8 cellular contexts compared by ENCODE assay signal in the genomic region with DNA sequence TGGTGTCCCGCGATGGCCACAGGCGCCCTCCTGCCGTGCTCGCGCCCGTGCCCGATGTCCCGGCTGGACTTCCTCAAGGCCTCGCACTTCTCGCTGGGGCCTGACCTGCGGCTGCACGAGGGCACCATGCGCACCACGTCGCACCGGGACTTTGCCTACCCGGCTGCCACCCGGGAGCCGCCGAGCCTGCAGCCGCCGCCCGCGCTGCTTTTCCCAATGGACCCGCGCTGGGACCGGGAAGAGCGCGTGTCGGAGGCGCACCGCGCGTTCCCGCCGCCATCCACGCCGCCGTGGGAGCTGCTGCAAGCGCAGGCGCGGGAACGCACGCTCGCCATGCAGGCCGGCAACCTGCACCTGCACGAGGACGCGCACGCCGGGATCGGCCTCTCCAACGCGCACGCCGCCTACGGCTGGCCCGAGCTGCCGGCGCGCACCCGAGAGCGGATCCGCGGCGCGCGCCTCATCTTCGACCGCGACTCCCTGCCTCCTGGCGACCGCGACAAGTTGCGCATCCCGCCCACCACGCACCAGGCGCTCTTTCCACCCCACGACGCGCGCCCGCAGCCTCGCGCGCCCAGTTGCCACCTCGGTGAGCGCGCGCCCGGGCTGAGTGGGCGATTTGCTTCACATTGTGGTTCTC. TPM values are rescaled to one million over a fixed set of nuclear protein-coding genes. Genes with fewer than 3 reads are reported as not detected.
DNase-seq lines count a peak whose midpoint lies in the region; ATAC-seq and TF ChIP-seq lines count a peak whose summit lies in the region.

No MANE protein-coding gene starts in this region.

- no peak for TF ChIP-seq CTCF in WI38 (IDR thresholded peaks at IDR 0.05; ENCODE audit: low read depth, low read length)
- peak in 36 of 56 donors; percentile 10 to 58 (median 30) for TF ChIP-seq CTCF in dorsolateral prefrontal cortex (IDR thresholded peaks at IDR 0.05 in 54 of 56, conservative IDR thresholded peaks at IDR 0.05 in 2 of 56; ENCODE audit: low read depth in 1 of 56, partially characterized antibody in 56 of 56)

- 2% methylated on average over 63 of the region's 93 CpGs for WGBS in mesenchymal stem cell

- H3K4me2 ChIP-seq in mesenchymal stem cell (ENCODE audit: low read length, poor library complexity, severe bottlenecking): peak overlapping the region; percentile 97

- no peak overlapping the region for H3K9ac ChIP-seq in mesenchymal stem cell (ENCODE audit: low read length)

- H3K79me1 ChIP-seq in mesenchymal stem cell (replicated peaks; ENCODE audit: low read length, poor library complexity, severe bottlenecking): no peaks in the 10 kb centered on the region

- H2BK12ac ChIP-seq in mesenchymal stem cell (ENCODE audit: low read length in 2 of 2): peak overlapping the region in 1 of 2 experiments; percentile 71

- peak overlapping the region in 1 of 2 experiments; percentile 41 for H3K4ac ChIP-seq in mesenchymal stem cell (ENCODE audit: low read depth in 1 of 2, low read length in 2 of 2)

- H3K4me3 ChIP-seq in WI38 (ENCODE audit: low read depth, low read length): peak overlapping the region; percentile 34
- H3K4me3 ChIP-seq in dorsolateral prefrontal cortex: peak overlapping the region; percentile 44 to 74 (median 64)
- peak overlapping the region; percentile 63 to 66 for H3K4me3 ChIP-seq in mesenchymal stem cell (ENCODE audit: insufficient read depth in 1 of 2, low read depth in 1 of 2, low read length in 2 of 2)

- intact Hi-C loops in dorsolateral prefrontal cortex (cut with DNase I): no loop called here

- ATAC-seq in stimulated activated effector memory CD8-positive, alpha-beta T cell treated with anti-CD3 and anti-CD28 coated beads, Interleukin-12 subunit alpha, Interleukin-12 subunit beta, amount 100 ng/mL, for 72 hours: peak; percentile 60
- no peak for ATAC-seq in HG02840 (IDR thresholded peaks at IDR 0.05; ENCODE audit: low FRiP score, unreplicated experiment)

- H3K18ac ChIP-seq in mesenchymal stem cell (ENCODE audit: low read depth in 1 of 2, low read length in 2 of 2): peak overlapping the region; percentile 17 to 34

- H3K27ac ChIP-seq in dorsolateral prefrontal cortex: peak overlapping the region in 57 of 59 donors; percentile 35 to 94 (median 83)
- H3K27ac ChIP-seq in mesenchymal stem cell (ENCODE audit: low read length, poor library complexity, severe bottlenecking): no peak overlapping the region

- peaks cover 16% of the 10 kb centered on the region for H3K4me1 ChIP-seq in mesenchymal stem cell (ENCODE audit: control insufficient read depth, insufficient read depth, low read depth, low read length)

- DNase-seq in DMS53 (lab: John Stamatoyannopoulos, UW): peak; percentile 95
- peak; percentile 80 for DNase-seq in NCI-H1436 (lab: John Stamatoyannopoulos, UW)
- peak; percentile 73 to 94 (median 90) for DNase-seq in dorsolateral prefrontal cortex
- peak; percentile 45 for DNase-seq in mesenchymal stem cell
- DNase-seq in stimulated activated effector memory CD8-positive, alpha-beta T cell treated with anti-CD3 and anti-CD28 coated beads, Interleukin-12 subunit alpha, Interleukin-12 subunit beta, amount 100 ng/mL, for 72 hours (ENCODE audit: low spot score in 2 of 2): no peak
- no peak for DNase-seq in foreskin melanocyte

- H3K9me3 ChIP-seq in mesenchymal stem cell (ENCODE audit: control insufficient read depth, low read length): no peaks in the 10 kb centered on the region

- H3K36me3 ChIP-seq in mesenchymal stem cell (ENCODE audit: control insufficient read depth in 1 of 2, insufficient read depth in 2 of 2, low read depth in 1 of 2, low read length in 2 of 2): peaks cover 0 to 6% of the 10 kb centered on the region in 2 experiments

- no peak overlapping the region for H2BK15ac ChIP-seq in mesenchymal stem cell (ENCODE audit: low read depth, poor library complexity, severe bottlenecking)

- peak overlapping the region; percentile 76 for H4K8ac ChIP-seq in mesenchymal stem cell (ENCODE audit: low read length)

- H2BK120ac ChIP-seq in mesenchymal stem cell (ENCODE audit: low read depth, low read length): no peak overlapping the region

- H3K4me1 Mint-ChIP-seq in stimulated activated effector memory CD8-positive, alpha-beta T cell treated with anti-CD3 and anti-CD28 coated beads, Interleukin-12 subunit alpha, Interleukin-12 subunit beta, amount 100 ng/mL, for 72 hours: no peaks in the 10 kb centered on the region

- H2BK5ac ChIP-seq in mesenchymal stem cell (ENCODE audit: low read depth, low read length, poor library complexity, severe bottlenecking): no peak overlapping the region

- no peaks in the 10 kb centered on the region for H3K36me3 Mint-ChIP-seq in stimulated activated effector memory CD8-positive, alpha-beta T cell treated with anti-CD3 and anti-CD28 coated beads, Interleukin-12 subunit alpha, Interleukin-12 subunit beta, amount 100 ng/mL, for 72 hours

- H2AFZ ChIP-seq in mesenchymal stem cell (ENCODE audit: low read depth, low read length): peak overlapping the region; percentile 97

- peak overlapping the region; percentile 48 for H4K91ac ChIP-seq in mesenchymal stem cell (ENCODE audit: low read length)

- peak overlapping the region in 1 of 2 experiments; percentile 2 for H3K23ac ChIP-seq in mesenchymal stem cell (ENCODE audit: low read length in 2 of 2)

- no peaks in the 10 kb centered on the region for H3K9me3 Mint-ChIP-seq in stimulated activated effector memory CD8-positive, alpha-beta T cell treated with anti-CD3 and anti-CD28 coated beads, Interleukin-12 subunit alpha, Interleukin-12 subunit beta, amount 100 ng/mL, for 72 hours

- H3K27ac Mint-ChIP-seq in stimulated activated effector memory CD8-positive, alpha-beta T cell treated with anti-CD3 and anti-CD28 coated beads, Interleukin-12 subunit alpha, Interleukin-12 subunit beta, amount 100 ng/mL, for 72 hours: no peak overlapping the region

- H3K27me3 ChIP-seq in dorsolateral prefrontal cortex: peaks cover 0 to 4% (median 0%) of the 10 kb centered on the region in 45 donors
- H3K27me3 ChIP-seq in mesenchymal stem cell (ENCODE audit: control insufficient read depth in 1 of 2, insufficient read depth in 1 of 2, low read length in 2 of 2): peaks cover 49 to 50% of the 10 kb centered on the region in 2 experiments

- no peak overlapping the region for H2AK5ac ChIP-seq in mesenchymal stem cell (ENCODE audit: low read length, severe bottlenecking)

- H3K14ac ChIP-seq in mesenchymal stem cell (ENCODE audit: low read length in 2 of 2): peak overlapping the region in 1 of 2 experiments; percentile 96

- peak overlapping the region; percentile 31 for H3K4me3 Mint-ChIP-seq in stimulated activated effector memory CD8-positive, alpha-beta T cell treated with anti-CD3 and anti-CD28 coated beads, Interleukin-12 subunit alpha, Interleukin-12 subunit beta, amount 100 ng/mL, for 72 hours

RNA-seq across cellular contexts. Expression of gene PEX11G, which starts 12.1 kb away (rescaled TPM):
- 1 to 10 TPM in 117 of 120 experiments, under 1 TPM in 3; 0.77 to 8.8 (median 3.2) TPM for total RNA-seq in dorsolateral prefrontal cortex
- 0.87 TPM for polyA plus RNA-seq in mesenchymal stem cell (2013, experiment 1 of 2)
- 0.90 TPM for polyA plus RNA-seq in mesenchymal stem cell (2013, experiment 2 of 2)

RNA-seq across cellular contexts. Expression of gene ZNF358, which starts 15.0 kb away (rescaled TPM):
- total RNA-seq in dorsolateral prefrontal cortex: 100 to 1,000 TPM in 76 of 120 experiments, 10 to 100 TPM in 44; 69.6 to 225 (median 107) TPM
- polyA plus RNA-seq in mesenchymal stem cell (2013, experiment 1 of 2): 104 TPM
- 105 TPM for polyA plus RNA-seq in mesenchymal stem cell (2013, experiment 2 of 2)

RNA-seq across cellular contexts. Expression of gene MCOLN1, which starts 21.5 kb away (rescaled TPM):
- 10 to 100 TPM; 21.1 to 64.6 (median 33.5) TPM for total RNA-seq in dorsolateral prefrontal cortex
- polyA plus RNA-seq in mesenchymal stem cell (2013, experiment 1 of 2): 37.2 TPM
- polyA plus RNA-seq in mesenchymal stem cell (2013, experiment 2 of 2): 35.0 TPM

RNA-seq across cellular contexts. Expression of gene PNPLA6, which starts 34.6 kb away (rescaled TPM):
- total RNA-seq in dorsolateral prefrontal cortex: 100 to 1,000 TPM; 131 to 340 (median 192) TPM
- 65.6 TPM for polyA plus RNA-seq in mesenchymal stem cell (2013, experiment 1 of 2)
- polyA plus RNA-seq in mesenchymal stem cell (2013, experiment 2 of 2): 65.2 TPM

Comparison
In these comparisons a context has a peak if more than half of its experiments do, and no peak if none do; other contexts are left out.
1. DNase-seq: peak in DMS53 (single experiment), NCI-H1436 (single experiment), dorsolateral prefrontal cortex (10 of 10) and mesenchymal stem cell (single experiment); none in stimulated activated effector memory CD8-positive, alpha-beta T cell treated with anti-CD3 and anti-CD28 coated beads, Interleukin-12 subunit alpha, Interleukin-12 subunit beta, amount 100 ng/mL, for 72 hours (0 of 2) and foreskin melanocyte (single experiment).
2. Peak in every context shown above with its lines, with median percentiles within 50 percentile points of each other: H3K4me3 ChIP-seq.